In genomic region chr17:80209765-80210164, GRCh38 we compare ENCODE assay signal across 35 cellular contexts. TPM values are rescaled to one million over a fixed set of nuclear protein-coding genes. Genes with fewer than 3 reads are reported as not detected.
"Had no signal": no experiment of that assay in that cellular context is flagged by ENCODE, and none has a peak within 500 bp of the region (broad histone marks: within the 10 kb centered on the region; RNA-seq: fewer than 3 reads in every experiment).

No MANE protein-coding gene starts in this region.

- DNase-seq: activated B cell treated with CpG ODN at 0.5 μM for 24 hours; activated CD4-positive, alpha-beta memory T cell treated with anti-CD3 and anti-CD28 coated beads for 36 hours; activated CD4-positive, alpha-beta T cell treated with anti-CD3 and anti-CD28 coated beads, Interleukin-2, amount 10 ng/mL, durations not matched to agents 24 days and 14 days; activated CD8-positive, alpha-beta memory T cell treated with anti-CD3 and anti-CD28 coated beads, Interleukin-2, amount 10 ng/mL, durations not matched to agents 7 days and 5 days; activated CD8-positive, alpha-beta memory T cell treated with anti-CD3 and anti-CD28 coated beads, Interleukin-2, amount 50 U/mL, for 4 hours; activated CD8-positive, alpha-beta T cell treated with anti-CD3 and anti-CD28 coated beads, Interleukin-2, amount 10 ng/mL, durations not matched to agents 7 days and 5 days; activated effector memory CD4-positive, alpha-beta T cell treated with anti-CD3 and anti-CD28 coated beads, Interleukin-2, amount 50 U/mL, for 16 hours; activated naive CD4-positive, alpha-beta T cell treated with anti-CD3 and anti-CD28 coated beads for 36 hours; activated naive CD8-positive, alpha-beta T cell treated with anti-CD3 and anti-CD28 coated beads for 36 hours; activated naive CD8-positive, alpha-beta T cell treated with anti-CD3 and anti-CD28 coated beads, Interleukin-2, amount 50 U/mL, for 24 hours; activated T-cell treated with anti-CD3 and anti-CD28 coated beads, Interleukin-2, amount 50 U/mL, for 1 hour; activated T-cell treated with anti-CD3 and anti-CD28 coated beads, Interleukin-2, amount 50 U/mL, for 48 hours; adrenal gland; amygdala; aorta; body of pancreas; caudate nucleus; cortex of kidney; effector CD8-positive, alpha-beta T cell; esophagus squamous epithelium; foreskin melanocyte; head of caudate nucleus; T-helper 1 cell; T-helper 17 cell; T1000; WERI-Rb-1 had no signal

- ATAC-seq: activated CD4-positive, CD25-positive, alpha-beta regulatory T cell treated with anti-CD3 and anti-CD28 coated beads, Interleukin-2, amount 50 U/mL, for 24 hours; activated CD8-positive, alpha-beta memory T cell treated with anti-CD3 and anti-CD28 coated beads, Interleukin-2, amount 10 ng/mL, durations not matched to agents 7 days and 5 days; activated CD8-positive, alpha-beta T cell treated with anti-CD3 and anti-CD28 coated beads, Interleukin-2, amount 10 ng/mL, durations not matched to agents 7 days and 5 days; activated naive CD8-positive, alpha-beta T cell treated with anti-CD3 and anti-CD28 coated beads, Interleukin-2, amount 50 U/mL, for 24 hours; body of pancreas; T-helper 17 cell had no signal

- H3K9me3 ChIP-seq: adrenal gland, body of pancreas, esophagus squamous epithelium had no signal

- H3K4me3 ChIP-seq: adrenal gland, body of pancreas, esophagus squamous epithelium had no signal

- H3K27me3 ChIP-seq: adrenal gland, body of pancreas, esophagus squamous epithelium had no signal

- H3K27ac ChIP-seq: adrenal gland, body of pancreas, epithelial cell of prostate, esophagus squamous epithelium, WERI-Rb-1 had no signal

- H3K4me1 ChIP-seq: adrenal gland, body of pancreas, esophagus squamous epithelium had no signal

- FAIRE-seq: colon, endometrium, endothelial cell of umbilical vein had no signal

RNA-seq across cellular contexts. Expression of gene CARD14, which starts 39.9 kb away (rescaled TPM):
- total RNA-seq: activated B cell treated with CpG ODN at 0.5 μM for 24 hours; activated CD4-positive, alpha-beta memory T cell treated with anti-CD3 and anti-CD28 coated beads for 36 hours; activated CD4-positive, alpha-beta T cell treated with anti-CD3 and anti-CD28 coated beads, Interleukin-2, amount 10 ng/mL, durations not matched to agents 24 days and 14 days; activated CD8-positive, alpha-beta memory T cell treated with anti-CD3 and anti-CD28 coated beads for 36 hours; activated CD8-positive, alpha-beta memory T cell treated with anti-CD3 and anti-CD28 coated beads, Interleukin-2, amount 10 ng/mL, durations not matched to agents 7 days and 5 days; activated CD8-positive, alpha-beta T cell treated with anti-CD3 and anti-CD28 coated beads, Interleukin-2, amount 10 ng/mL, durations not matched to agents 7 days and 5 days; activated naive CD4-positive, alpha-beta T cell treated with anti-CD3 and anti-CD28 coated beads for 36 hours; activated naive CD8-positive, alpha-beta T cell treated with anti-CD3 and anti-CD28 coated beads for 36 hours; activated T-helper 1 cell treated with anti-CD3 and anti-CD28 coated beads, Interleukin-12 subunit alpha, Interleukin-12 subunit beta, Interleukin-2, Interleukin-4 antibody, amounts not matched to agents 30 ng/mL and 10 ng/mL and 1 ng/mL, durations not matched to agents 14 hours and 24 hours and 36 hours; activated T-helper 2 cell treated with anti-CD3 and anti-CD28 coated beads, Interferon-gamma antibody, Interleukin-2, Interleukin-4, amounts not matched to agents 10 μg/mL and 5 μg/mL and 100 μg/mL, durations not matched to agents 14 hours and 24 hours and 36 hours; body of pancreas; endothelial cell of umbilical vein; T-helper 17 cell had no signal
- polyA plus RNA-seq: endothelial cell of umbilical vein, fibroblast of lung had no signal
